In the genomic region with DNA sequence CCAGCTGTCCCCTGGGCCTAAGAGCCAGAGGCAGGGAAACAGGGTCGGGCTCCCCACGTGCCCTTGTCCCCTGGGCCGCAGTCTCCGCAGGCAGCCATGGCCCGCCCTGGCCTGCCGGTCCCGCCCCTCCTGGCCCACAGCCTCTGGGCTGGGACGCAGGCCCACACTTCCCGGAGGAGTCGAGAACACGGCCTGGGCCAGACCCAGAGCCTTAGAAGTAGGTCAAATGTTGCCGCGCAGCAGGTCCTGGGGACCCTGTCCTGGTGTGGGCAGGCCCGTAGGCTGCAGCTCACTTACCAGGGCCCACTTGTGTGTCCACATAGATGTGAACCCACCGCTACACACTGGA, we compare ENCODE assay signal across 14 cellular contexts. TPM values are rescaled to one million over a fixed set of nuclear protein-coding genes. Genes with fewer than 3 reads are reported as not detected.
DNase-seq lines count a peak whose midpoint lies in the region; ATAC-seq, FAIRE-seq and TF ChIP-seq lines count a peak whose summit lies in the region.
"Had no signal": no experiment of that assay in that cellular context is flagged by ENCODE, and none has a peak within 500 bp of the region (broad histone marks: within the 10 kb centered on the region; RNA-seq: fewer than 3 reads in every experiment).

No MANE protein-coding gene starts in this region.

- H2AFZ ChIP-seq in fibroblast of lung (ENCODE audit: low read length) = peak overlapping the region; percentile 47

- H3K36me3 ChIP-seq in fibroblast of lung (ENCODE audit: control insufficient read depth, insufficient read depth, low read length) = no peaks in the 10 kb centered on the region
- no peaks in the 10 kb centered on the region for H3K36me3 ChIP-seq in small intestine (ENCODE audit: control insufficient read depth in 2 of 2, insufficient read depth in 2 of 2, low read length in 2 of 2)
- H3K36me3 ChIP-seq: cardiac muscle cell, neutrophil had no signal

- no peaks in the 10 kb centered on the region for H3K79me2 ChIP-seq in fibroblast of lung (ENCODE audit: control insufficient read depth, insufficient read depth, low read length)

- BruUV-seq in Calu3 (replicated peaks; lab: Mats Ljungman, UMichigan) = no TSS peak

- H3K4me2 ChIP-seq in fibroblast of lung (ENCODE audit: extremely low read depth, insufficient read depth, low read length) = no peak overlapping the region

- DNase-seq in G401 (ENCODE audit: low spot score) (peak; percentile 67), fibroblast of lung (ENCODE audit: low read depth in 2 of 2) (peak; percentile 8 to 73), lower leg skin (ENCODE audit: low spot score in 2 of 2) (peak; percentile 68 to 97), small intestine (peak; percentile 5), foreskin keratinocyte (no peak), Calu3 (no peak)
- DNase-seq in activated CD4-positive, alpha-beta T cell treated with anti-CD3 and anti-CD28 coated beads for 36 hours = no peak
- no peak for DNase-seq in stimulated activated effector memory CD8-positive, alpha-beta T cell treated with anti-CD3 and anti-CD28 coated beads, Interleukin-12 subunit alpha, Interleukin-12 subunit beta, amount 100 ng/mL, for 72 hours (ENCODE audit: low spot score in 2 of 2)
- DNase-seq: NCI-H1930, T-helper 9 cell had no signal

- peaks cover 28% of the 10 kb centered on the region for H3K27me3 ChIP-seq in fibroblast of lung (ENCODE audit: control insufficient read depth, insufficient read depth, low read length)
- H3K27me3 ChIP-seq in small intestine (ENCODE audit: control insufficient read depth in 2 of 2, insufficient read depth in 2 of 2, low read length in 2 of 2) = no peaks in the 10 kb centered on the region
- H3K27me3 ChIP-seq in foreskin keratinocyte = peaks cover 24% of the 10 kb centered on the region
- H3K27me3 ChIP-seq: cardiac muscle cell had no signal

- H3K9me3 ChIP-seq in fibroblast of lung (ENCODE audit: control insufficient read depth, insufficient read depth, low read depth, low read length) = no peaks in the 10 kb centered on the region
- H3K9me3 ChIP-seq in small intestine (ENCODE audit: control insufficient read depth, low read depth) = no peaks in the 10 kb centered on the region
- H3K9me3 ChIP-seq: neutrophil had no signal

- TF ChIP-seq POLR2A in lower leg skin (IDR thresholded peaks at IDR 0.05) = no peak

- H3K27me3 Mint-ChIP-seq in activated CD4-positive, alpha-beta T cell treated with anti-CD3 and anti-CD28 coated beads for 36 hours = no peaks in the 10 kb centered on the region
- peaks cover 55% of the 10 kb centered on the region for H3K27me3 Mint-ChIP-seq in Calu3 (ENCODE audit: unreplicated experiment)

- FAIRE-seq in small intestine (lab: Jason Lieb, UNC) = no peak

- ATAC-seq in activated CD4-positive, alpha-beta T cell treated with anti-CD3 and anti-CD28 coated beads for 36 hours = no peak
- ATAC-seq in foreskin keratinocyte = no peak
- ATAC-seq in stimulated activated effector memory CD8-positive, alpha-beta T cell treated with anti-CD3 and anti-CD28 coated beads, Interleukin-12 subunit alpha, Interleukin-12 subunit beta, amount 100 ng/mL, for 72 hours = no peak

- 10 to 25% methylated on average over 12 to 15 of the region's 15 CpGs for WGBS in lower leg skin, 2 donors
- 37 to 53% (median 50%) methylated on average over 15 of the region's 15 CpGs for WGBS in small intestine, 3 donors

- no peak overlapping the region for H3K27ac ChIP-seq in fibroblast of lung (ENCODE audit: insufficient read depth, low read length)
- H3K27ac ChIP-seq in small intestine (ENCODE audit: low read depth in 1 of 2, low read length in 1 of 2) = no peak overlapping the region
- no peak overlapping the region for H3K27ac ChIP-seq in foreskin keratinocyte
- H3K27ac ChIP-seq: cardiac muscle cell, neutrophil had no signal

- no peaks in the 10 kb centered on the region for H3K9me3 Mint-ChIP-seq in activated CD4-positive, alpha-beta T cell treated with anti-CD3 and anti-CD28 coated beads for 36 hours (ENCODE audit: low read depth)
- H3K9me3 Mint-ChIP-seq in stimulated activated effector memory CD8-positive, alpha-beta T cell treated with anti-CD3 and anti-CD28 coated beads, Interleukin-12 subunit alpha, Interleukin-12 subunit beta, amount 100 ng/mL, for 72 hours = no peaks in the 10 kb centered on the region
- H3K9me3 Mint-ChIP-seq in Calu3 (ENCODE audit: low read depth, unreplicated experiment) = no peaks in the 10 kb centered on the region

- intact Hi-C loops in lower leg skin (cut with DNase I; ENCODE audit: low total_unique reads) (no loop called here), Calu3 (cut with micrococcal nuclease; ENCODE audit: unreplicated experiment) (loop anchor here (5.0 kb wide), 1 partner anchor 40 kb away; no protein-coding TSS in a partner anchor)
- intact Hi-C loops in activated CD4-positive, alpha-beta T cell treated with anti-CD3 and anti-CD28 coated beads for 36 hours (cut with DNase I, micrococcal nuclease) = loop anchor here (5.0 to 10.0 kb wide), 2 partner anchors 505 to 507 kb away; no protein-coding TSS in a partner anchor

- H3K4me1 ChIP-seq in fibroblast of lung (ENCODE audit: control insufficient read depth, extremely low read depth, insufficient read depth, low read length) = peaks cover 3% of the 10 kb centered on the region
- H3K4me1 ChIP-seq in small intestine (ENCODE audit: control insufficient read depth in 2 of 2, insufficient read depth in 1 of 2, low read depth in 1 of 2, low read length in 1 of 2) = no peaks in the 10 kb centered on the region
- H3K4me1 ChIP-seq in foreskin keratinocyte = no peaks in the 10 kb centered on the region

- no peaks in the 10 kb centered on the region for H4K20me1 ChIP-seq in fibroblast of lung (ENCODE audit: control insufficient read depth, extremely low read depth, insufficient read depth, low read length)

- H3K4me1 Mint-ChIP-seq in activated CD4-positive, alpha-beta T cell treated with anti-CD3 and anti-CD28 coated beads for 36 hours = no peaks in the 10 kb centered on the region
- peaks cover 12% of the 10 kb centered on the region for H3K4me1 Mint-ChIP-seq in stimulated activated effector memory CD8-positive, alpha-beta T cell treated with anti-CD3 and anti-CD28 coated beads, Interleukin-12 subunit alpha, Interleukin-12 subunit beta, amount 100 ng/mL, for 72 hours
- no peaks in the 10 kb centered on the region for H3K4me1 Mint-ChIP-seq in Calu3 (ENCODE audit: low read depth, unreplicated experiment)

- H3K9ac ChIP-seq in fibroblast of lung (ENCODE audit: insufficient read depth, low read length) = no peak overlapping the region

- no peak overlapping the region for H3K27ac Mint-ChIP-seq in activated CD4-positive, alpha-beta T cell treated with anti-CD3 and anti-CD28 coated beads for 36 hours
- no peak overlapping the region for H3K27ac Mint-ChIP-seq in stimulated activated effector memory CD8-positive, alpha-beta T cell treated with anti-CD3 and anti-CD28 coated beads, Interleukin-12 subunit alpha, Interleukin-12 subunit beta, amount 100 ng/mL, for 72 hours
- H3K27ac Mint-ChIP-seq in Calu3 (ENCODE audit: unreplicated experiment) = no peak overlapping the region

- TF ChIP-seq CTCF in fibroblast of lung (conservative IDR thresholded peaks at IDR 0.05 in 1 of 2, IDR thresholded peaks at IDR 0.05 in 1 of 2; ENCODE audit: low read depth in 1 of 2, low read length in 2 of 2) = no peak
- no peak for TF ChIP-seq CTCF in lower leg skin (IDR thresholded peaks at IDR 0.05)
- no peak for TF ChIP-seq CTCF in foreskin keratinocyte (conservative IDR thresholded peaks at IDR 0.05)
- TF ChIP-seq CTCF in Calu3 (IDR thresholded peaks at IDR 0.05; ENCODE audit: unreplicated experiment) = no peak

- POLR2A ChIA-PET in activated CD4-positive, alpha-beta T cell treated with anti-CD3 and anti-CD28 coated beads for 36 hours (lab: Charles Lee) = interaction anchor here (0.6 kb wide), 1 partner anchor 250 kb away, joined by 3 read pairs; no protein-coding TSS in a partner anchor

- H3K4me3 Mint-ChIP-seq in activated CD4-positive, alpha-beta T cell treated with anti-CD3 and anti-CD28 coated beads for 36 hours = no peak overlapping the region
- H3K4me3 Mint-ChIP-seq in stimulated activated effector memory CD8-positive, alpha-beta T cell treated with anti-CD3 and anti-CD28 coated beads, Interleukin-12 subunit alpha, Interleukin-12 subunit beta, amount 100 ng/mL, for 72 hours = no peak overlapping the region
- no peak overlapping the region for H3K4me3 Mint-ChIP-seq in Calu3 (ENCODE audit: low read depth, unreplicated experiment)

- H3K4me3 ChIP-seq in fibroblast of lung (replicated peaks in 1 of 4; ENCODE audit: control extremely low read depth in 1 of 4, insufficient read depth in 1 of 4, low read depth in 3 of 4, low read length in 4 of 4) = no peak overlapping the region
- H3K4me3 ChIP-seq in lower leg skin (ENCODE audit: low read depth, poor library complexity, severe bottlenecking) = no peak overlapping the region
- H3K4me3 ChIP-seq in small intestine (ENCODE audit: low read depth in 1 of 2, low read length in 2 of 2) = no peak overlapping the region
- H3K4me3 ChIP-seq: cardiac muscle cell had no signal

- in situ Hi-C loops in G401 (cut with HindIII; ENCODE audit: low sequenced_read_pairs) = no loop called here

- CTCF ChIA-PET in activated CD4-positive, alpha-beta T cell treated with anti-CD3 and anti-CD28 coated beads for 36 hours (lab: Charles Lee) = interaction anchor here (1.0 to 3.1 kb wide), 7 partner anchors 10 to 377 kb away, joined by 3 to 15 read pairs (median 3); a partner anchor contains a TSS
- CTCF ChIA-PET in Calu3 (lab: Charles Lee) = interaction anchor here (0.7 kb wide), 1 partner anchor 42 kb away, joined by 5 read pairs; no protein-coding TSS in a partner anchor

- no peaks in the 10 kb centered on the region for H3K36me3 Mint-ChIP-seq in activated CD4-positive, alpha-beta T cell treated with anti-CD3 and anti-CD28 coated beads for 36 hours (ENCODE audit: low read depth)
- no peaks in the 10 kb centered on the region for H3K36me3 Mint-ChIP-seq in stimulated activated effector memory CD8-positive, alpha-beta T cell treated with anti-CD3 and anti-CD28 coated beads, Interleukin-12 subunit alpha, Interleukin-12 subunit beta, amount 100 ng/mL, for 72 hours
- no peaks in the 10 kb centered on the region for H3K36me3 Mint-ChIP-seq in Calu3 (ENCODE audit: insufficient read depth, unreplicated experiment)

RNA-seq across cellular contexts. Expression of a gene that starts 4.3 kb away (rescaled TPM):
- total RNA-seq in G401 (2014; rRNA removed; shearing (Covaris generic)) = 5.8 and 7.4 TPM in 2 replicates
- total RNA-seq in fibroblast of lung (0.50 and 0.51 TPM in 2 replicates), lower leg skin (1 to 10 TPM in 2 of 4 donors, under 1 TPM in 1, not detected in 1; 0.59 to 1.7 (median 1.3) TPM), foreskin keratinocyte (not detected in 2 replicates), Calu3 (2022) (not detected in 2 replicates)
- polyA plus RNA-seq in fibroblast of lung (0.67 TPM in 1 of 2 replicates, not detected in the other), small intestine (10 to 100 TPM in 1 of 3 donors, 1 to 10 TPM in 2; 1.4 to 81.6 (median 9.2) TPM), foreskin keratinocyte (not detected in 2 replicates)
- 0.52 TPM in 1 of 2 replicates, not detected in the other for polyA plus RNA-seq in fibroblast of lung (2012)
- polyA minus RNA-seq in fibroblast of lung (ENCODE audit: low replicate concordance) = not detected in 2 replicates
- total RNA-seq in activated CD4-positive, alpha-beta T cell treated with anti-CD3 and anti-CD28 coated beads for 36 hours = not detected
- total RNA-seq: HT-29, OCI-LY7 had no signal

RNA-seq across cellular contexts. Expression of a gene that starts 10.0 kb away (rescaled TPM):
- 14.8 and 23.6 TPM in 2 replicates for total RNA-seq in G401 (2014; rRNA removed; shearing (Covaris generic))
- total RNA-seq in fibroblast of lung = 3.3 and 4.3 TPM in 2 replicates
- polyA plus RNA-seq in fibroblast of lung = 0.06 and 0.67 TPM in 2 replicates
- polyA plus RNA-seq in fibroblast of lung (2012) = 1.2 TPM in 1 of 2 replicates, not detected in the other
- polyA minus RNA-seq in fibroblast of lung (ENCODE audit: low replicate concordance) = 0.98 TPM in 1 of 2 replicates, not detected in the other
- 1 to 10 TPM; 1.8 to 5.4 (median 2.5) TPM for total RNA-seq in lower leg skin
- polyA plus RNA-seq in small intestine = 1 to 10 TPM in 2 of 3 donors, under 1 TPM in 1; 0.67 to 5.4 (median 1.6) TPM
- not detected for total RNA-seq in activated CD4-positive, alpha-beta T cell treated with anti-CD3 and anti-CD28 coated beads for 36 hours
- total RNA-seq in foreskin keratinocyte = not detected in 2 replicates
- polyA plus RNA-seq in foreskin keratinocyte = not detected in 2 replicates
- not detected in 2 replicates for total RNA-seq in Calu3 (2022)
- total RNA-seq: HT-29, OCI-LY7 had no signal

Comparison
In these comparisons a context has a peak if more than half of its experiments do, and no peak if none do; other contexts are left out.
1. DNase-seq: peak in G401 (single experiment), fibroblast of lung (2 of 2), lower leg skin (2 of 2) and small intestine (single experiment); none in activated CD4-positive, alpha-beta T cell treated with anti-CD3 and anti-CD28 coated beads for 36 hours (single experiment), foreskin keratinocyte (0 of 2), stimulated activated effector memory CD8-positive, alpha-beta T cell treated with anti-CD3 and anti-CD28 coated beads, Interleukin-12 subunit alpha, Interleukin-12 subunit beta, amount 100 ng/mL, for 72 hours (0 of 2) and Calu3 (single experiment).